In the genomic region with DNA sequence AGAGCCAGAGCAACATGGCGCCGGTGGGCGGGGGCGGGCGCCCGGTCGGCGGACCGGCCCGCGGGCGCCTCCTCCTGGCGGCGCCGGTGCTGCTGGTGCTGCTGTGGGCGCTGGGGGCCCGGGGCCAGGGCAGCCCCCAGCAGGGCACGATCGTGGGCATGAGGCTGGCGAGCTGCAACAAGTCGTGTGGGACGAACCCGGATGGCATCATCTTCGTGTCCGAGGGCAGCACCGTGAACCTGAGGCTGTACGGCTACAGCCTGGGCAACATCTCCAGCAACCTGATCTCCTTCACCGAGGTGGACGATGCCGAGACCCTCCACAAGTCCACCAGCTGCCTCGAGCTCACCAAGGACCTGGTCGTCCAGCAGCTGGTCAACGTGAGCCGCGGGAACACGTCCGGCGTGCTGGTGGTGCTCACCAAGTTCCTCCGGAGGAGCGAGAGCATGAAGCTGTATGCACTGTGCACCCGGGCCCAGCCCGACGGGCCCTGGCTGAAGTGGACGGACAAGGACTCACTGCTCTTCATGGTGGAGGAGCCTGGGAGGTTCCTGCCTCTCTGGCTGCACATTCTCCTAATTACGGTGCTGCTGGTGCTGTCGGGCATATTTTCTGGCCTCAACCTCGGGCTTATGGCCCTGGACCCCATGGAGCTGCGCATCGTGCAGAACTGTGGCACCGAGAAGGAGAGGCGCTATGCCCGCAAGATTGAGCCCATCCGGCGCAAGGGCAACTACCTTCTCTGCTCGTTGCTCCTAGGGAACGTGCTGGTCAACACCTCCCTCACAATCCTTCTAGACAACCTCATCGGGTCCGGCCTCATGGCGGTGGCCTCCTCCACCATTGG, we compare ENCODE assay signal across 1 cellular context.
TF ChIP-seq lines count a peak whose summit lies in the region.

No MANE protein-coding gene starts in this region.

TF ChIP-seq in GM12878, 131 proteins besides CTCF, POLR2A, EP300 and RAD21 (continued from another document):
- TF ChIP-seq RELA (IDR thresholded peaks at IDR 0.05; ENCODE audit: borderline replicate concordance, partially characterized antibody) = peak; percentile 60
- no peak for TF ChIP-seq TARDBP (IDR thresholded peaks at IDR 0.05; ENCODE audit: borderline replicate concordance)
- TF ChIP-seq SMC3 (IDR thresholded peaks at IDR 0.05; ENCODE audit: borderline replicate concordance, low read length) = peak; percentile 30
- TF ChIP-seq, protein P1, sequence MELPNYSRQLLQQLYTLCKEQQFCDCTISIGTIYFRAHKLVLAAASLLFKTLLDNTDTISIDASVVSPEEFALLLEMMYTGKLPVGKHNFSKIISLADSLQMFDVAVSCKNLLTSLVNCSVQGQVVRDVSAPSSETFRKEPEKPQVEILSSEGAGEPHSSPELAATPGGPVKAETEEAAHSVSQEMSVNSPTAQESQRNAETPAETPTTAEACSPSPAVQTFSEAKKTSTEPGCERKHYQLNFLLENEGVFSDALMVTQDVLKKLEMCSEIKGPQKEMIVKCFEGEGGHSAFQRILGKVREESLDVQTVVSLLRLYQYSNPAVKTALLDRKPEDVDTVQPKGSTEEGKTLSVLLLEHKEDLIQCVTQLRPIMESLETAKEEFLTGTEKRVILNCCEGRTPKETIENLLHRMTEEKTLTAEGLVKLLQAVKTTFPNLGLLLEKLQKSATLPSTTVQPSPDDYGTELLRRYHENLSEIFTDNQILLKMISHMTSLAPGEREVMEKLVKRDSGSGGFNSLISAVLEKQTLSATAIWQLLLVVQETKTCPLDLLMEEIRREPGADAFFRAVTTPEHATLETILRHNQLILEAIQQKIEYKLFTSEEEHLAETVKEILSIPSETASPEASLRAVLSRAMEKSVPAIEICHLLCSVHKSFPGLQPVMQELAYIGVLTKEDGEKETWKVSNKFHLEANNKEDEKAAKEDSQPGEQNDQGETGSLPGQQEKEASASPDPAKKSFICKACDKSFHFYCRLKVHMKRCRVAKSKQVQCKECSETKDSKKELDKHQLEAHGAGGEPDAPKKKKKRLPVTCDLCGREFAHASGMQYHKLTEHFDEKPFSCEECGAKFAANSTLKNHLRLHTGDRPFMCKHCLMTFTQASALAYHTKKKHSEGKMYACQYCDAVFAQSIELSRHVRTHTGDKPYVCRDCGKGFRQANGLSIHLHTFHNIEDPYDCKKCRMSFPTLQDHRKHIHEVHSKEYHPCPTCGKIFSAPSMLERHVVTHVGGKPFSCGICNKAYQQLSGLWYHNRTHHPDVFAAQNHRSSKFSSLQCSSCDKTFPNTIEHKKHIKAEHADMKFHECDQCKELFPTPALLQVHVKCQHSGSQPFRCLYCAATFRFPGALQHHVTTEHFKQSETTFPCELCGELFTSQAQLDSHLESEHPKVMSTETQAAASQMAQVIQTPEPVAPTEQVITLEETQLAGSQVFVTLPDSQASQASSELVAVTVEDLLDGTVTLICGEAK (IDR thresholded peaks at IDR 0.05; ENCODE audit: borderline replicate concordance) = 0 out of 2 replicates have a peak, but pooled peaks have one; percentile 14
- no peak for TF ChIP-seq MTA3 (IDR thresholded peaks at IDR 0.05; ENCODE audit: borderline replicate concordance, low read length)
- peak; percentile 55; the same call in 1 of the 2 replicates for TF ChIP-seq IKZF1 (conservative IDR thresholded peaks at IDR 0.05)
- TF ChIP-seq, protein P2, sequence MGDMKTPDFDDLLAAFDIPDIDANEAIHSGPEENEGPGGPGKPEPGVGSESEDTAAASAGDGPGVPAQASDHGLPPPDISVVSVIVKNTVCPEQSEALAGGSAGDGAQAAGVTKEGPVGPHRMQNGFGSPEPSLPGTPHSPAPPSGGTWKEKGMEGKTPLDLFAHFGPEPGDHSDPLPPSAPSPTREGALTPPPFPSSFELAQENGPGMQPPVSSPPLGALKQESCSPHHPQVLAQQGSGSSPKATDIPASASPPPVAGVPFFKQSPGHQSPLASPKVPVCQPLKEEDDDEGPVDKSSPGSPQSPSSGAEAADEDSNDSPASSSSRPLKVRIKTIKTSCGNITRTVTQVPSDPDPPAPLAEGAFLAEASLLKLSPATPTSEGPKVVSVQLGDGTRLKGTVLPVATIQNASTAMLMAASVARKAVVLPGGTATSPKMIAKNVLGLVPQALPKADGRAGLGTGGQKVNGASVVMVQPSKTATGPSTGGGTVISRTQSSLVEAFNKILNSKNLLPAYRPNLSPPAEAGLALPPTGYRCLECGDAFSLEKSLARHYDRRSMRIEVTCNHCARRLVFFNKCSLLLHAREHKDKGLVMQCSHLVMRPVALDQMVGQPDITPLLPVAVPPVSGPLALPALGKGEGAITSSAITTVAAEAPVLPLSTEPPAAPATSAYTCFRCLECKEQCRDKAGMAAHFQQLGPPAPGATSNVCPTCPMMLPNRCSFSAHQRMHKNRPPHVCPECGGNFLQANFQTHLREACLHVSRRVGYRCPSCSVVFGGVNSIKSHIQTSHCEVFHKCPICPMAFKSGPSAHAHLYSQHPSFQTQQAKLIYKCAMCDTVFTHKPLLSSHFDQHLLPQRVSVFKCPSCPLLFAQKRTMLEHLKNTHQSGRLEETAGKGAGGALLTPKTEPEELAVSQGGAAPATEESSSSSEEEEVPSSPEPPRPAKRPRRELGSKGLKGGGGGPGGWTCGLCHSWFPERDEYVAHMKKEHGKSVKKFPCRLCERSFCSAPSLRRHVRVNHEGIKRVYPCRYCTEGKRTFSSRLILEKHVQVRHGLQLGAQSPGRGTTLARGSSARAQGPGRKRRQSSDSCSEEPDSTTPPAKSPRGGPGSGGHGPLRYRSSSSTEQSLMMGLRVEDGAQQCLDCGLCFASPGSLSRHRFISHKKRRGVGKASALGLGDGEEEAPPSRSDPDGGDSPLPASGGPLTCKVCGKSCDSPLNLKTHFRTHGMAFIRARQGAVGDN (IDR thresholded peaks at IDR 0.05) = 0 out of 2 replicates have a peak, but pooled peaks have one; percentile 23
- no peak for TF ChIP-seq ZNF384 (IDR thresholded peaks at IDR 0.05; ENCODE audit: borderline replicate concordance, low read depth, low read length)
- TF ChIP-seq LARP7 (IDR thresholded peaks at IDR 0.05) = peak; percentile 94
- TF ChIP-seq, protein P3, sequence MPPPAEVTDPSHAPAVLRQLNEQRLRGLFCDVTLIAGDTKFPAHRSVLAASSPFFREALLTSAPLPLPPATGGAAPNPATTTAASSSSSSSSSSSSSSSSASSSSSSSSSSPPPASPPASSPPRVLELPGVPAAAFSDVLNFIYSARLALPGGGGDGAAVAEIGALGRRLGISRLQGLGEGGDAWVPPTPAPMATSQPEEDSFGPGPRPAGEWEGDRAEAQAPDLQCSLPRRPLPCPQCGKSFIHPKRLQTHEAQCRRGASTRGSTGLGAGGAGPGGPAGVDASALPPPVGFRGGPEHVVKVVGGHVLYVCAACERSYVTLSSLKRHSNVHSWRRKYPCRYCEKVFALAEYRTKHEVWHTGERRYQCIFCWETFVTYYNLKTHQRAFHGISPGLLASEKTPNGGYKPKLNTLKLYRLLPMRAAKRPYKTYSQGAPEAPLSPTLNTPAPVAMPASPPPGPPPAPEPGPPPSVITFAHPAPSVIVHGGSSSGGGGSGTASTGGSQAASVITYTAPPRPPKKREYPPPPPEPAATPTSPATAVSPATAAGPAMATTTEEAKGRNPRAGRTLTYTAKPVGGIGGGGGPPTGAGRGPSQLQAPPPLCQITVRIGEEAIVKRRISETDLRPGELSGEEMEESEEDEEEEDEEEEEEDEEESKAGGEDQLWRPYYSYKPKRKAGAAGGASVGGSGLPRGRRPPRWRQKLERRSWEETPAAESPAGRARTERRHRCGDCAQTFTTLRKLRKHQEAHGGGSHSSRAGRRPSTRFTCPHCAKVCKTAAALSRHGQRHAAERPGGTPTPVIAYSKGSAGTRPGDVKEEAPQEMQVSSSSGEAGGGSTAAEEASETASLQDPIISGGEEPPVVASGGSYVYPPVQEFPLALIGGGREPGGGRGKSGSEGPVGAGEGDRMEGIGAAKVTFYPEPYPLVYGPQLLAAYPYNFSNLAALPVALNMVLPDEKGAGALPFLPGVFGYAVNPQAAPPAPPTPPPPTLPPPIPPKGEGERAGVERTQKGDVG (CRISPR knock-in tag; IDR thresholded peaks at IDR 0.05) = no peak
- TF ChIP-seq, protein P4, sequence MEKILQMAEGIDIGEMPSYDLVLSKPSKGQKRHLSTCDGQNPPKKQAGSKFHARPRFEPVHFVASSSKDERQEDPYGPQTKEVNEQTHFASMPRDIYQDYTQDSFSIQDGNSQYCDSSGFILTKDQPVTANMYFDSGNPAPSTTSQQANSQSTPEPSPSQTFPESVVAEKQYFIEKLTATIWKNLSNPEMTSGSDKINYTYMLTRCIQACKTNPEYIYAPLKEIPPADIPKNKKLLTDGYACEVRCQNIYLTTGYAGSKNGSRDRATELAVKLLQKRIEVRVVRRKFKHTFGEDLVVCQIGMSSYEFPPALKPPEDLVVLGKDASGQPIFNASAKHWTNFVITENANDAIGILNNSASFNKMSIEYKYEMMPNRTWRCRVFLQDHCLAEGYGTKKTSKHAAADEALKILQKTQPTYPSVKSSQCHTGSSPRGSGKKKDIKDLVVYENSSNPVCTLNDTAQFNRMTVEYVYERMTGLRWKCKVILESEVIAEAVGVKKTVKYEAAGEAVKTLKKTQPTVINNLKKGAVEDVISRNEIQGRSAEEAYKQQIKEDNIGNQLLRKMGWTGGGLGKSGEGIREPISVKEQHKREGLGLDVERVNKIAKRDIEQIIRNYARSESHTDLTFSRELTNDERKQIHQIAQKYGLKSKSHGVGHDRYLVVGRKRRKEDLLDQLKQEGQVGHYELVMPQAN (conservative IDR thresholded peaks at IDR 0.05) = peak; percentile 72
- no peak for TF ChIP-seq TCF3 (IDR thresholded peaks at IDR 0.05; ENCODE audit: borderline replicate concordance, insufficient read depth, low read depth, low read length)
- TF ChIP-seq SMARCA5 (IDR thresholded peaks at IDR 0.05) = peak; percentile 96
